In the genomic region with DNA sequence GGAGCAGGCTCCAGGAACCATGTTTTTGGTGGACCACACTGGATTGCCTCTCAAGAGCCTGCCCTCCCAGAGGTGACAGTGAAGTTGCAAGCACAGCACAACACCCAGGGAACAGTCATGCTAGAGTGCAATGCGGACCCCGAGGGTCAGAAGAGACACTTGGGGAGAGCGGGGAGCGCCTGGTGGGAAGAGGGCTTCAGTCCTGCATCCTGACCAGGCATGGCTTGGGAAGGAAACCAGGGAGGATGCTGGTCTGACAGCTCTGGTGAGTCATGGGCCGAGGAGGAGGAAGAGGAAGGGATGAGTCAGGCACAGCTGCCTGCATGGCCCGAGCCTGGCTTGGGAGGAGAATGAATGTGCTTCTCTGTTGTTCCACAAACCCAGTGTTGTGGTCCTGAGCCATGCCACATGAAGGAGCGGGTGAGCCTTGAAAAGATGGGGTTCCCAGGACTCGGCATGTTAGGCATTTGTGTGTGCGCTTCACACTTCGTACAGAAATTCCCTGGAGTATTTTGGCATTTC, we compare ENCODE assay signal across 8 cellular contexts. TPM values are rescaled to one million over a fixed set of nuclear protein-coding genes. Genes with fewer than 3 reads are reported as not detected.
A peak's percentile ranks its signal among the peaks of the same experiment; 100 is the strongest.
DNase-seq lines count a peak whose midpoint lies in the region; ATAC-seq and TF ChIP-seq lines count a peak whose summit lies in the region.

No MANE protein-coding gene starts in this region.

- DNase-seq in activated T-cell treated with anti-CD3 and anti-CD28 coated beads for 1 hour (ENCODE audit: low read depth) (peak; percentile 9), UCSD-AML1 (lab: John Stamatoyannopoulos, UW; ENCODE audit: unreplicated experiment) (peak; percentile 85), cardiac fibroblast (ENCODE audit: low read depth in 2 of 2) (peak; percentile 94 to 98), left lobe of liver (ENCODE audit: low spot score) (no peak), NCI-H2029 treated with DMSO at 0.1 percent for 48 hours (lab: John Stamatoyannopoulos, UW) (no peak)
- DNase-seq in activated T-cell treated with anti-CD3 and anti-CD28 coated beads, Interleukin-2, amount 50 U/mL, for 1 hour, result no peak
- peak; percentile 50 to 57 for DNase-seq in stimulated activated CD4-positive, alpha-beta T cell treated with anti-CD3 and anti-CD28 coated beads, Interleukin-2, amount 100 ng/mL, for 48 hours

- ATAC-seq in left lobe of liver (peak; percentile 73), HG02970 (IDR thresholded peaks at IDR 0.05; ENCODE audit: low FRiP score, unreplicated experiment) (no peak)

- H3K4me3 ChIP-seq in cardiac fibroblast (replicated peaks in 1 of 2; ENCODE audit: low read depth in 2 of 2, low read length in 2 of 2), result no peak overlapping the region

- no peak for TF ChIP-seq CTCF in cardiac fibroblast (IDR thresholded peaks at IDR 0.05; ENCODE audit: low read depth, low read length)

RNA-seq across cellular contexts. Expression of gene ANKRD2, which starts 29.5 kb away (rescaled TPM):
- not detected for total RNA-seq in left lobe of liver

RNA-seq across cellular contexts. Expression of gene HOGA1, which starts 41.1 kb away (rescaled TPM):
- total RNA-seq in left lobe of liver, result 66.2 TPM

RNA-seq across cellular contexts. Expression of gene UBTD1, which starts 44.4 kb away (rescaled TPM):
- total RNA-seq in left lobe of liver, result 7.1 TPM

RNA-seq across cellular contexts. Expression of gene MMS19, which starts 44.9 kb away (rescaled TPM):
- total RNA-seq in left lobe of liver, result 20.7 TPM

RNA-seq across cellular contexts. Expression of gene C10orf62, which starts 46.4 kb away (rescaled TPM):
- 3.7 TPM for total RNA-seq in left lobe of liver

Comparison
In these comparisons a context has a peak if more than half of its experiments do, and no peak if none do; other contexts are left out.
1. DNase-seq: peak in activated T-cell treated with anti-CD3 and anti-CD28 coated beads for 1 hour (single experiment), UCSD-AML1 (single experiment), cardiac fibroblast (2 of 2) and stimulated activated CD4-positive, alpha-beta T cell treated with anti-CD3 and anti-CD28 coated beads, Interleukin-2, amount 100 ng/mL, for 48 hours (2 of 2); none in activated T-cell treated with anti-CD3 and anti-CD28 coated beads, Interleukin-2, amount 50 U/mL, for 1 hour (single experiment), left lobe of liver (single experiment) and NCI-H2029 treated with DMSO at 0.1 percent for 48 hours (single experiment).